In genomic region chr20:31934491-31934890, GRCh38 we compare ENCODE assay signal across 1 cellular context.
TF ChIP-seq lines count a peak whose summit lies in the region.

No MANE protein-coding gene starts in this region.

TF ChIP-seq in HepG2, 621 proteins besides CTCF, POLR2A, EP300 and RAD21 (continued from another document):
- no peak for TF ChIP-seq ZNF652 (CRISPR knock-in tag; IDR thresholded peaks at IDR 0.05; ENCODE audit: borderline replicate concordance, low read depth)
